Comparison of ENCODE assay signal across 8 cellular contexts in genomic region chr22:39556970-39557811, GRCh38. TPM values are rescaled to one million over a fixed set of nuclear protein-coding genes. Genes with fewer than 3 reads are reported as not detected.
DNase-seq lines count a peak whose midpoint lies in the region; TF ChIP-seq lines count a peak whose summit lies in the region.

No MANE protein-coding gene starts in this region.

- no peak overlapping the region for H3K4me3 ChIP-seq in hepatocyte

- H3K36me3 ChIP-seq in hepatocyte (replicated peaks; ENCODE audit: insufficient read depth, low read depth) = no peaks in the 10 kb centered on the region

- no peaks in the 10 kb centered on the region for H4K20me1 ChIP-seq in hepatocyte (ENCODE audit: insufficient read depth, poor library complexity, severe bottlenecking)

- H3K9me2 ChIP-seq in hepatocyte (replicated peaks; ENCODE audit: insufficient read depth) = no peaks in the 10 kb centered on the region

- H3K4me2 ChIP-seq in hepatocyte = peak overlapping the region; percentile 81

- peaks cover 53% of the 10 kb centered on the region for H3K27me3 ChIP-seq in hepatocyte

- no peak overlapping the region for H3K27ac ChIP-seq in hepatocyte

- H3K9me3 ChIP-seq in hepatocyte (ENCODE audit: low read depth) = no peaks in the 10 kb centered on the region

- 26% methylated on average over 15 of the region's 67 CpGs for WGBS in hepatocyte (ENCODE audit: low lambda C conversion rate, missing lambda C conversion rate)

- H3K79me2 ChIP-seq in hepatocyte = no peaks in the 10 kb centered on the region

- H2AFZ ChIP-seq in hepatocyte = no peak overlapping the region

- peak; percentile 53 for DNase-seq in NCI-H82 (lab: John Stamatoyannopoulos, UW)
- no peak for DNase-seq in NCI-H82 treated with DMSO at 0.1 percent for 48 hours (lab: John Stamatoyannopoulos, UW; ENCODE audit: unreplicated experiment)
- peak; percentile 47 to 58 for DNase-seq in activated T-cell treated with anti-CD3 and anti-CD28 coated beads, Interleukin-2, amount 50 U/mL, for 48 hours
- peak; percentile 48 for DNase-seq in hepatocyte (ENCODE audit: low spot score)
- peak in 2 of 3 experiments; percentile 26 to 35 for DNase-seq in stimulated activated CD4-positive, alpha-beta T cell treated with anti-CD3 and anti-CD28 coated beads, TNF-alpha, amount 100 ng/mL, for 4 hours (ENCODE audit: low read depth in 3 of 3)
- no peak for DNase-seq in inferior parietal cortex (ENCODE audit: extremely low spot score)
- DNase-seq in COLO829 (ENCODE audit: low spot score) = no peak
- no peak for DNase-seq in SIG-M5 treated with dmso at 0.1 percent for 504 hours (lab: John Stamatoyannopoulos, UW; ENCODE audit: unreplicated experiment)

- peaks cover 11% of the 10 kb centered on the region for H3K4me1 ChIP-seq in hepatocyte (ENCODE audit: insufficient read depth)

- TF ChIP-seq CTCF in hepatocyte (IDR thresholded peaks at IDR 0.05; ENCODE audit: poor library complexity) = peak; percentile 38

RNA-seq across cellular contexts. Expression of gene CACNA1I, which starts 13.4 kb away (rescaled TPM):
- 0.16 and 0.17 TPM in 2 replicates for total RNA-seq in hepatocyte
- 0.10 and 0.21 TPM in 2 replicates for polyA plus RNA-seq in hepatocyte

RNA-seq across cellular contexts. Expression of gene RPS19BP1, which starts 24.6 kb away (rescaled TPM):
- 82.9 and 84.0 TPM in 2 replicates for total RNA-seq in hepatocyte
- 117 and 118 TPM in 2 replicates for polyA plus RNA-seq in hepatocyte

RNA-seq across cellular contexts. Expression of gene ATF4, which starts 36.8 kb away (rescaled TPM):
- 231 and 271 TPM in 2 replicates for total RNA-seq in hepatocyte
- 144 and 170 TPM in 2 replicates for polyA plus RNA-seq in hepatocyte

RNA-seq across cellular contexts. Expression of gene MIEF1, which starts 55.1 kb away (rescaled TPM):
- 25.8 and 31.8 TPM in 2 replicates for total RNA-seq in hepatocyte
- 17.5 and 22.2 TPM in 2 replicates for polyA plus RNA-seq in hepatocyte

Comparison
In these comparisons a context has a peak if more than half of its experiments do, and no peak if none do; other contexts are left out.
1. DNase-seq: peak in NCI-H82 (single experiment), activated T-cell treated with anti-CD3 and anti-CD28 coated beads, Interleukin-2, amount 50 U/mL, for 48 hours (2 of 2), hepatocyte (single experiment) and stimulated activated CD4-positive, alpha-beta T cell treated with anti-CD3 and anti-CD28 coated beads, TNF-alpha, amount 100 ng/mL, for 4 hours (2 of 3); none in NCI-H82 treated with DMSO at 0.1 percent for 48 hours (single experiment), inferior parietal cortex (single experiment), COLO829 (single experiment) and SIG-M5 treated with dmso at 0.1 percent for 504 hours (single experiment).